In genomic region chr12:49967777-49968250, GRCh38 we compare ENCODE assay signal across 1 cellular context.
TF ChIP-seq lines count a peak whose summit lies in the region.

No MANE protein-coding gene starts in this region.

TF ChIP-seq in HepG2, 621 proteins besides CTCF, POLR2A, EP300 and RAD21 (continued from another document):
- TF ChIP-seq, protein P1, sequence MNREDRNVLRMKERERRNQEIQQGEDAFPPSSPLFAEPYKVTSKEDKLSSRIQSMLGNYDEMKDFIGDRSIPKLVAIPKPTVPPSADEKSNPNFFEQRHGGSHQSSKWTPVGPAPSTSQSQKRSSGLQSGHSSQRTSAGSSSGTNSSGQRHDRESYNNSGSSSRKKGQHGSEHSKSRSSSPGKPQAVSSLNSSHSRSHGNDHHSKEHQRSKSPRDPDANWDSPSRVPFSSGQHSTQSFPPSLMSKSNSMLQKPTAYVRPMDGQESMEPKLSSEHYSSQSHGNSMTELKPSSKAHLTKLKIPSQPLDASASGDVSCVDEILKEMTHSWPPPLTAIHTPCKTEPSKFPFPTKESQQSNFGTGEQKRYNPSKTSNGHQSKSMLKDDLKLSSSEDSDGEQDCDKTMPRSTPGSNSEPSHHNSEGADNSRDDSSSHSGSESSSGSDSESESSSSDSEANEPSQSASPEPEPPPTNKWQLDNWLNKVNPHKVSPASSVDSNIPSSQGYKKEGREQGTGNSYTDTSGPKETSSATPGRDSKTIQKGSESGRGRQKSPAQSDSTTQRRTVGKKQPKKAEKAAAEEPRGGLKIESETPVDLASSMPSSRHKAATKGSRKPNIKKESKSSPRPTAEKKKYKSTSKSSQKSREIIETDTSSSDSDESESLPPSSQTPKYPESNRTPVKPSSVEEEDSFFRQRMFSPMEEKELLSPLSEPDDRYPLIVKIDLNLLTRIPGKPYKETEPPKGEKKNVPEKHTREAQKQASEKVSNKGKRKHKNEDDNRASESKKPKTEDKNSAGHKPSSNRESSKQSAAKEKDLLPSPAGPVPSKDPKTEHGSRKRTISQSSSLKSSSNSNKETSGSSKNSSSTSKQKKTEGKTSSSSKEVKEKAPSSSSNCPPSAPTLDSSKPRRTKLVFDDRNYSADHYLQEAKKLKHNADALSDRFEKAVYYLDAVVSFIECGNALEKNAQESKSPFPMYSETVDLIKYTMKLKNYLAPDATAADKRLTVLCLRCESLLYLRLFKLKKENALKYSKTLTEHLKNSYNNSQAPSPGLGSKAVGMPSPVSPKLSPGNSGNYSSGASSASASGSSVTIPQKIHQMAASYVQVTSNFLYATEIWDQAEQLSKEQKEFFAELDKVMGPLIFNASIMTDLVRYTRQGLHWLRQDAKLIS (CRISPR knock-in tag; IDR thresholded peaks at IDR 0.05), result no peak
- no peak for TF ChIP-seq TBP (CRISPR knock-in tag; IDR thresholded peaks at IDR 0.05)
- TF ChIP-seq ZNF234 (CRISPR knock-in tag; conservative IDR thresholded peaks at IDR 0.05), result no peak
- 0 out of 2 replicates have a peak, but pooled peaks have one; percentile 21 for TF ChIP-seq ZSCAN25 (CRISPR knock-in tag; IDR thresholded peaks at IDR 0.05)
- peak; percentile 10; the same call in 1 of the 2 replicates for TF ChIP-seq POGZ (CRISPR knock-in tag; IDR thresholded peaks at IDR 0.05)
- TF ChIP-seq ELF1 (CRISPR knock-in tag; IDR thresholded peaks at IDR 0.05), result no peak
- no peak for TF ChIP-seq AGO1 (IDR thresholded peaks at IDR 0.05; ENCODE audit: low read depth, low read length, poor library complexity, severe bottlenecking)
- TF ChIP-seq, protein P2, sequence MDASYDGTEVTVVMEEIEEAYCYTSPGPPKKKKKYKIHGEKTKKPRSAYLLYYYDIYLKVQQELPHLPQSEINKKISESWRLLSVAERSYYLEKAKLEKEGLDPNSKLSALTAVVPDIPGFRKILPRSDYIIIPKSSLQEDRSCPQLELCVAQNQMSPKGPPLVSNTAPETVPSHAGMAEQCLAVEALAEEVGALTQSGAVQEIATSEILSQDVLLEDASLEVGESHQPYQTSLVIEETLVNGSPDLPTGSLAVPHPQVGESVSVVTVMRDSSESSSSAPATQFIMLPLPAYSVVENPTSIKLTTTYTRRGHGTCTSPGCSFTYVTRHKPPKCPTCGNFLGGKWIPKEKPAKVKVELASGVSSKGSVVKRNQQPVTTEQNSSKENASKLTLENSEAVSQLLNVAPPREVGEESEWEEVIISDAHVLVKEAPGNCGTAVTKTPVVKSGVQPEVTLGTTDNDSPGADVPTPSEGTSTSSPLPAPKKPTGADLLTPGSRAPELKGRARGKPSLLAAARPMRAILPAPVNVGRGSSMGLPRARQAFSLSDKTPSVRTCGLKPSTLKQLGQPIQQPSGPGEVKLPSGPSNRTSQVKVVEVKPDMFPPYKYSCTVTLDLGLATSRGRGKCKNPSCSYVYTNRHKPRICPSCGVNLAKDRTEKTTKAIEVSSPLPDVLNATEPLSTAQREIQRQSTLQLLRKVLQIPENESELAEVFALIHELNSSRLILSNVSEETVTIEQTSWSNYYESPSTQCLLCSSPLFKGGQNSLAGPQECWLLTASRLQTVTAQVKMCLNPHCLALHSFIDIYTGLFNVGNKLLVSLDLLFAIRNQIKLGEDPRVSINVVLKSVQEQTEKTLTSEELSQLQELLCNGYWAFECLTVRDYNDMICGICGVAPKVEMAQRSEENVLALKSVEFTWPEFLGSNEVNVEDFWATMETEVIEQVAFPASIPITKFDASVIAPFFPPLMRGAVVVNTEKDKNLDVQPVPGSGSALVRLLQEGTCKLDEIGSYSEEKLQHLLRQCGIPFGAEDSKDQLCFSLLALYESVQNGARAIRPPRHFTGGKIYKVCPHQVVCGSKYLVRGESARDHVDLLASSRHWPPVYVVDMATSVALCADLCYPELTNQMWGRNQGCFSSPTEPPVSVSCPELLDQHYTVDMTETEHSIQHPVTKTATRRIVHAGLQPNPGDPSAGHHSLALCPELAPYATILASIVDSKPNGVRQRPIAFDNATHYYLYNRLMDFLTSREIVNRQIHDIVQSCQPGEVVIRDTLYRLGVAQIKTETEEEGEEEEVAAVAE (CRISPR knock-in tag; IDR thresholded peaks at IDR 0.05; ENCODE audit: borderline replicate concordance), result no peak
- TF ChIP-seq, protein P3, sequence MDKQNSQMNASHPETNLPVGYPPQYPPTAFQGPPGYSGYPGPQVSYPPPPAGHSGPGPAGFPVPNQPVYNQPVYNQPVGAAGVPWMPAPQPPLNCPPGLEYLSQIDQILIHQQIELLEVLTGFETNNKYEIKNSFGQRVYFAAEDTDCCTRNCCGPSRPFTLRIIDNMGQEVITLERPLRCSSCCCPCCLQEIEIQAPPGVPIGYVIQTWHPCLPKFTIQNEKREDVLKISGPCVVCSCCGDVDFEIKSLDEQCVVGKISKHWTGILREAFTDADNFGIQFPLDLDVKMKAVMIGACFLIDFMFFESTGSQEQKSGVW (CRISPR knock-in tag; IDR thresholded peaks at IDR 0.05; ENCODE audit: borderline replicate concordance), result no peak
- no peak for TF ChIP-seq ZNF547 (CRISPR knock-in tag; IDR thresholded peaks at IDR 0.05)
- TF ChIP-seq, protein P4, sequence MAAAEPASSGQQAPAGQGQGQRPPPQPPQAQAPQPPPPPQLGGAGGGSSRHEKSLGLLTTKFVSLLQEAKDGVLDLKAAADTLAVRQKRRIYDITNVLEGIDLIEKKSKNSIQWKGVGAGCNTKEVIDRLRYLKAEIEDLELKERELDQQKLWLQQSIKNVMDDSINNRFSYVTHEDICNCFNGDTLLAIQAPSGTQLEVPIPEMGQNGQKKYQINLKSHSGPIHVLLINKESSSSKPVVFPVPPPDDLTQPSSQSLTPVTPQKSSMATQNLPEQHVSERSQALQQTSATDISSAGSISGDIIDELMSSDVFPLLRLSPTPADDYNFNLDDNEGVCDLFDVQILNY (CRISPR knock-in tag; conservative IDR thresholded peaks at IDR 0.05), result no peak
- TF ChIP-seq HDAC1 (CRISPR knock-in tag; IDR thresholded peaks at IDR 0.05), result 0 out of 2 replicates have a peak, but pooled peaks have one; percentile 19
- TF ChIP-seq E2F1 (CRISPR knock-in tag; IDR thresholded peaks at IDR 0.05), result no peak
- 0 out of 2 replicates have a peak, but pooled peaks have one; percentile 18 for TF ChIP-seq GZF1 (CRISPR knock-in tag; IDR thresholded peaks at IDR 0.05)
- peak; percentile 33; the same call in 1 of the 2 replicates for TF ChIP-seq ZNF333 (CRISPR knock-in tag; IDR thresholded peaks at IDR 0.05; ENCODE audit: borderline replicate concordance)
- TF ChIP-seq ZNF737 (CRISPR knock-in tag; IDR thresholded peaks at IDR 0.05; ENCODE audit: borderline replicate concordance), result no peak
- TF ChIP-seq PITX1 (CRISPR knock-in tag; IDR thresholded peaks at IDR 0.05), result 0 out of 2 replicates have a peak, but pooled peaks have one; percentile 1
- no peak for TF ChIP-seq MYC (CRISPR knock-in tag; IDR thresholded peaks at IDR 0.05; ENCODE audit: borderline replicate concordance)
- no peak for TF ChIP-seq EHMT2 (IDR thresholded peaks at IDR 0.05; ENCODE audit: borderline replicate concordance, low read depth, low read length)
- no peak for TF ChIP-seq CBX2 (IDR thresholded peaks at IDR 0.05; ENCODE audit: low read depth, low read length)
- TF ChIP-seq CBX2 (CRISPR knock-in tag; IDR thresholded peaks at IDR 0.05; ENCODE audit: low read depth), result no peak
- TF ChIP-seq ELK4 (CRISPR knock-in tag; IDR thresholded peaks at IDR 0.05; ENCODE audit: borderline replicate concordance), result no peak
- TF ChIP-seq, protein P5, sequence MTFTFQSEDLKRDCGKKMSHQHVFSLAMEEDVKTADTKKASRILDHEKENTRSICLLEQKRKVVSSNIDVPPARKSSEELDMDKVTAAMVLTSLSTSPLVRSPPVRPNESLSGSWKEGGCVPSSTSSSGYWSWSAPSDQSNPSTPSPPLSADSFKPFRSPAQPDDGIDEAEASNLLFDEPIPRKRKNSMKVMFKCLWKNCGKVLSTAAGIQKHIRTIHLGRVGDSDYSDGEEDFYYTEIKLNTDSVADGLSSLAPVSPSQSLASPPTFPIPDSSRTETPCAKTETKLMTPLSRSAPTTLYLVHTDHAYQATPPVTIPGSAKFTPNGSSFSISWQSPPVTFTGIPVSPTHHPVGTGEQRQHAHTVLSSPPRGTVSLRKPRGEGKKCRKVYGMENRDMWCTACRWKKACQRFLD (CRISPR knock-in tag; IDR thresholded peaks at IDR 0.05; ENCODE audit: borderline replicate concordance), result no peak
- TF ChIP-seq ZHX1 (CRISPR knock-in tag; IDR thresholded peaks at IDR 0.05; ENCODE audit: low read depth), result no peak
- no peak for TF ChIP-seq MAFK (conservative IDR thresholded peaks at IDR 0.05 in 1 of 2, IDR thresholded peaks at IDR 0.05 in 1 of 2; ENCODE audit: low read length in 2 of 2)
- peak; percentile 74 for TF ChIP-seq SP4 (CRISPR knock-in tag; IDR thresholded peaks at IDR 0.05)
- no peak for TF ChIP-seq REST (IDR thresholded peaks at IDR 0.05; ENCODE audit: borderline replicate concordance in 1 of 2, low read depth in 1 of 2, low read length in 2 of 2)
